ENCODE assay signal across 30 cellular contexts in the genomic region with DNA sequence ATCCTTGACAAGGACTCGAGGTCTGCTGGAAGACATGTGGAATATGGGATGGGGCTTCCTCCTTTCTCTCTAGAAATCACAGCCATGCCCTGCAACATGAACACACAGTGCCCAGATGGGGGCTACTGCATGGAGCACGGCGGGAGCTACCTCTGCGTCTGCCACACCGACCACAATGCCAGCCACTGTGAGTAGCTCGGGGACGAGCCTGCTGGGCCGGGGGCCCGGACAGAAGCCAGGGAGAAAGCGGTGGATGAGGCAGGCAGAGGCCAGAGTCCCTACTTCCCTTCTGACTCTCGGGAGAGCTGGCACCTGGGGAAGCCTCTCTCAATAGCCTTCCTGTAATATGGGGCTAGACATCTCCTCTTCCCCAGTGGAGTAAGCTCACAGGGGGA.
"Had no signal": no experiment of that assay in that cellular context is flagged by ENCODE, and none has a peak within 500 bp of the region (broad histone marks: within the 10 kb centered on the region; RNA-seq: fewer than 3 reads in every experiment).

No MANE protein-coding gene starts in this region.

- H3K4me3 Mint-ChIP-seq: activated CD4-positive, alpha-beta T cell treated with anti-CD3 and anti-CD28 coated beads, Interleukin-2, amount 10 ng/mL, durations not matched to agents 24 days and 14 days; activated CD8-positive, alpha-beta T cell treated with anti-CD3 and anti-CD28 coated beads for 36 hours; activated naive CD8-positive, alpha-beta T cell treated with anti-CD3 and anti-CD28 coated beads, Interleukin-2, amount 10 ng/mL, durations not matched to agents 7 days and 5 days; activated T-cell treated with anti-CD3 and anti-CD28 coated beads, Interleukin-2, amount 50 U/mL, for 72 hours; activated T-helper 17 cell treated with anti-CD3 and anti-CD28 coated beads, Interleukin-2, amount 50 U/mL, for 72 hours; T-helper 1 cell treated with Interleukin-12 subunit alpha and Interleukin-12 subunit beta and Interleukin-4 antibody, amounts not matched to agents 30 μg/mL and 1 μg/mL, for 36 hours; T-helper 2 cell treated with Interferon-gamma antibody and Interleukin-4, amounts not matched to agents 5 μg/mL and 100 μg/mL, for 36 hours had no signal

- DNase-seq: activated CD4-positive, alpha-beta T cell treated with anti-CD3 and anti-CD28 coated beads, Interleukin-2, amount 10 ng/mL, durations not matched to agents 24 days and 14 days; activated CD4-positive, alpha-beta T cell treated with anti-CD3 and anti-CD28 coated beads, Interleukin-2, amount 50 U/mL, for 4 hours; activated CD8-positive, alpha-beta T cell treated with anti-CD3 and anti-CD28 coated beads for 36 hours; activated effector memory CD4-positive, alpha-beta T cell treated with anti-CD3 and anti-CD28 coated beads, Interleukin-2, amount 50 U/mL, for 16 hours; activated naive CD4-positive, alpha-beta T cell; activated naive CD4-positive, alpha-beta T cell treated with anti-CD3 and anti-CD28 coated beads, Interleukin-2, amount 50 U/mL, for 16 hours; activated T-cell treated with anti-CD3 and anti-CD28 coated beads, Interleukin-2, amount 50 U/mL, for 1 hour; activated T-cell treated with anti-CD3 and anti-CD28 coated beads, Interleukin-2, amount 50 U/mL, for 72 hours; amygdala; Karpas-422; NCI-H1048; NCI-H1105 treated with DMSO at 0.1 percent for 48 hours; NCI-H1436; NCI-H1694; NCI-H2029; NCI-H2171 treated with DMSO at 0.1 percent for 48 hours; NCI-H2227 treated with DMSO at 0.1 percent for 48 hours; NCI-H446; NCI-H524 treated with DMSO at 0.1 percent for 48 hours; SHP77; SK-N-SH had no signal

- H3K4me1 ChIP-seq: ascending aorta had no signal

- H3K9me3 Mint-ChIP-seq: activated CD4-positive, alpha-beta T cell treated with anti-CD3 and anti-CD28 coated beads, Interleukin-2, amount 10 ng/mL, durations not matched to agents 24 days and 14 days; activated naive CD8-positive, alpha-beta T cell treated with anti-CD3 and anti-CD28 coated beads, Interleukin-2, amount 10 ng/mL, durations not matched to agents 7 days and 5 days; activated T-cell treated with anti-CD3 and anti-CD28 coated beads, Interleukin-2, amount 50 U/mL, for 72 hours; activated T-helper 17 cell treated with anti-CD3 and anti-CD28 coated beads, Interleukin-2, amount 50 U/mL, for 72 hours; T-helper 1 cell treated with Interleukin-12 subunit alpha and Interleukin-12 subunit beta and Interleukin-4 antibody, amounts not matched to agents 30 μg/mL and 1 μg/mL, for 36 hours; T-helper 2 cell treated with Interferon-gamma antibody and Interleukin-4, amounts not matched to agents 5 μg/mL and 100 μg/mL, for 36 hours had no signal

- H3K27me3 ChIP-seq: ascending aorta, cardiac muscle cell, SJSA1 had no signal

- H3K27ac ChIP-seq: ascending aorta, cardiac muscle cell had no signal

- H3K27me3 Mint-ChIP-seq: activated CD8-positive, alpha-beta T cell treated with anti-CD3 and anti-CD28 coated beads for 36 hours; activated naive CD8-positive, alpha-beta T cell treated with anti-CD3 and anti-CD28 coated beads, Interleukin-2, amount 10 ng/mL, durations not matched to agents 7 days and 5 days; activated T-helper 17 cell treated with anti-CD3 and anti-CD28 coated beads, Interleukin-2, amount 50 U/mL, for 72 hours had no signal

- H3K9me3 ChIP-seq: SK-N-SH had no signal

- H3K4me3 ChIP-seq: ascending aorta, cardiac muscle cell, SJSA1 had no signal

- H3K36me3 Mint-ChIP-seq: activated naive CD8-positive, alpha-beta T cell treated with anti-CD3 and anti-CD28 coated beads, Interleukin-2, amount 10 ng/mL, durations not matched to agents 7 days and 5 days had no signal

- H3K9ac ChIP-seq: SK-N-SH had no signal

- ATAC-seq: activated CD8-positive, alpha-beta T cell treated with anti-CD3 and anti-CD28 coated beads for 36 hours; activated T-cell treated with anti-CD3 and anti-CD28 coated beads, Interleukin-2, amount 50 U/mL, for 72 hours; activated T-helper 17 cell treated with anti-CD3 and anti-CD28 coated beads, Interleukin-2, amount 50 U/mL, for 72 hours; Panc1 had no signal

- FAIRE-seq: TTC549 had no signal

- H3K36me3 ChIP-seq: cardiac muscle cell had no signal

- H3K4me1 Mint-ChIP-seq: activated CD4-positive, alpha-beta T cell treated with anti-CD3 and anti-CD28 coated beads, Interleukin-2, amount 10 ng/mL, durations not matched to agents 24 days and 14 days; activated naive CD8-positive, alpha-beta T cell treated with anti-CD3 and anti-CD28 coated beads, Interleukin-2, amount 10 ng/mL, durations not matched to agents 7 days and 5 days; activated T-helper 17 cell treated with anti-CD3 and anti-CD28 coated beads, Interleukin-2, amount 50 U/mL, for 72 hours had no signal

- H3K27ac Mint-ChIP-seq: activated CD4-positive, alpha-beta T cell treated with anti-CD3 and anti-CD28 coated beads, Interleukin-2, amount 10 ng/mL, durations not matched to agents 24 days and 14 days; activated CD8-positive, alpha-beta T cell treated with anti-CD3 and anti-CD28 coated beads for 36 hours; activated naive CD8-positive, alpha-beta T cell treated with anti-CD3 and anti-CD28 coated beads, Interleukin-2, amount 10 ng/mL, durations not matched to agents 7 days and 5 days; activated T-cell treated with anti-CD3 and anti-CD28 coated beads, Interleukin-2, amount 50 U/mL, for 72 hours; activated T-helper 17 cell treated with anti-CD3 and anti-CD28 coated beads, Interleukin-2, amount 50 U/mL, for 72 hours; T-helper 1 cell treated with Interleukin-12 subunit alpha and Interleukin-12 subunit beta and Interleukin-4 antibody, amounts not matched to agents 30 μg/mL and 1 μg/mL, for 36 hours; T-helper 2 cell treated with Interferon-gamma antibody and Interleukin-4, amounts not matched to agents 5 μg/mL and 100 μg/mL, for 36 hours had no signal
